9 cellular contexts compared by ENCODE assay signal in genomic region chr10:47261121-47261520, GRCh38. TPM values are rescaled to one million over a fixed set of nuclear protein-coding genes. Genes with fewer than 3 reads are reported as not detected.
DNase-seq lines count a peak whose midpoint lies in the region; ATAC-seq and TF ChIP-seq lines count a peak whose summit lies in the region.
"Had no signal": no experiment of that assay in that cellular context is flagged by ENCODE, and none has a peak within 500 bp of the region (broad histone marks: within the 10 kb centered on the region; RNA-seq: fewer than 3 reads in every experiment).

No MANE protein-coding gene starts in this region.

- no peak overlapping the region for H3K4me3 Mint-ChIP-seq in Calu3 (ENCODE audit: low read depth, unreplicated experiment)
- H3K4me3 Mint-ChIP-seq in endothelial cell (ENCODE audit: unreplicated experiment), result no peak overlapping the region

- H3K27ac Mint-ChIP-seq in Calu3 (ENCODE audit: unreplicated experiment) (no peak overlapping the region), endothelial cell (ENCODE audit: unreplicated experiment) (no peak overlapping the region)

- ATAC-seq in GM21723 (IDR thresholded peaks at IDR 0.05; ENCODE audit: unreplicated experiment), result peak; percentile 90

- H2AFZ ChIP-seq in MM.1S (ENCODE audit: low read length), result no peak overlapping the region

- TF ChIP-seq CTCF in GM13976 (IDR thresholded peaks at IDR 0.05; ENCODE audit: borderline replicate concordance, control extremely low read depth, extremely low read depth, insufficient read depth, missing control alignments) (no peak), MM.1S (IDR thresholded peaks at IDR 0.05; ENCODE audit: low read length) (no peak), Calu3 (IDR thresholded peaks at IDR 0.05; ENCODE audit: unreplicated experiment) (no peak), endothelial cell (IDR thresholded peaks at IDR 0.05; ENCODE audit: unreplicated experiment) (no peak)

- H3K9me3 ChIP-seq in MM.1S (replicated peaks; ENCODE audit: insufficient read depth, low read length), result no peaks in the 10 kb centered on the region
- H3K9me3 ChIP-seq: adrenal gland had no signal

- H3K27me3 Mint-ChIP-seq in Calu3 (ENCODE audit: unreplicated experiment) (peaks cover 73% of the 10 kb centered on the region), endothelial cell (ENCODE audit: unreplicated experiment) (peaks cover 4% of the 10 kb centered on the region)

- no peaks in the 10 kb centered on the region for H3K27me3 ChIP-seq in MM.1S (replicated peaks; ENCODE audit: insufficient read depth, low read length)
- H3K27me3 ChIP-seq: adrenal gland had no signal

- CTCF ChIA-PET in Calu3 (lab: Charles Lee), result no interaction called here

- no peak overlapping the region for H3K9ac ChIP-seq in MM.1S (ENCODE audit: low read length)

- H3K9me2 ChIP-seq in MM.1S (replicated peaks; ENCODE audit: insufficient read depth, low read length), result no peaks in the 10 kb centered on the region

- peaks cover 18% of the 10 kb centered on the region for H3K4me1 ChIP-seq in MM.1S (ENCODE audit: low read length)
- H3K4me1 ChIP-seq: adrenal gland had no signal

- no peak overlapping the region for H3K4me3 ChIP-seq in MM.1S (ENCODE audit: low read length)
- H3K4me3 ChIP-seq: adrenal gland had no signal

- H4K20me1 ChIP-seq in MM.1S (ENCODE audit: insufficient read depth, low read length), result no peaks in the 10 kb centered on the region

- H3F3A ChIP-seq in MM.1S (ENCODE audit: insufficient read depth, low read length), result no peaks in the 10 kb centered on the region; the same call in 1 of the 2 replicates

- H3K4me2 ChIP-seq in MM.1S (ENCODE audit: low read depth, low read length), result peak overlapping the region; percentile 22; the same call in 1 of the 2 replicates

- H3K27ac ChIP-seq in MM.1S (ENCODE audit: low read length), result no peak overlapping the region; the same call in 1 of the 2 replicates
- H3K27ac ChIP-seq: adrenal gland had no signal

- no TSS peak for BruUV-seq in Calu3 (replicated peaks; lab: Mats Ljungman, UMichigan)

- peak; percentile 67 for DNase-seq in GM13976 (ENCODE audit: low spot score)
- peak; percentile 85 for DNase-seq in MM.1S
- DNase-seq in cerebellar cortex (ENCODE audit: low spot score), result peak; percentile 28
- no peak for DNase-seq in Calu3
- no peak for DNase-seq in DMS114 treated with DMSO at 0.1 percent for 48 hours (lab: John Stamatoyannopoulos, UW; ENCODE audit: unreplicated experiment)
- DNase-seq in endothelial cell (ENCODE audit: low spot score), result no peak
- no peak for DNase-seq in H4 (ENCODE audit: low spot score)

- intact Hi-C loops in Calu3 (cut with micrococcal nuclease; ENCODE audit: unreplicated experiment), result no loop called here

- no peaks in the 10 kb centered on the region for H3K79me2 ChIP-seq in MM.1S (ENCODE audit: low read length)

- H3K36me3 Mint-ChIP-seq in Calu3 (ENCODE audit: insufficient read depth, unreplicated experiment) (no peaks in the 10 kb centered on the region), endothelial cell (ENCODE audit: low read depth, unreplicated experiment) (no peaks in the 10 kb centered on the region)

- no peaks in the 10 kb centered on the region for H3K36me3 ChIP-seq in MM.1S (replicated peaks; ENCODE audit: insufficient read depth, low read length)
- H3K36me3 ChIP-seq: adrenal gland had no signal

- H3K4me1 Mint-ChIP-seq in Calu3 (ENCODE audit: low read depth, unreplicated experiment), result no peaks in the 10 kb centered on the region
- H3K4me1 Mint-ChIP-seq in endothelial cell (ENCODE audit: unreplicated experiment), result no peaks in the 10 kb centered on the region

- H3K9me3 Mint-ChIP-seq in Calu3 (ENCODE audit: low read depth, unreplicated experiment) (peaks cover 5% of the 10 kb centered on the region), endothelial cell (ENCODE audit: unreplicated experiment) (no peaks in the 10 kb centered on the region)

- in situ Hi-C loops in GM13976 (cut with MboI; ENCODE audit: low sequenced_read_pairs, unreplicated experiment), result no loop called here

RNA-seq across cellular contexts. Expression of gene GDF10, which starts 38.9 kb away (rescaled TPM):
- total RNA-seq in Calu3 (2022), result not detected in 2 replicates
- total RNA-seq in endothelial cell (ENCODE audit: unreplicated experiment), result 0.74 TPM
- not detected in 2 replicates for total RNA-seq in H4 (2014; rRNA removed; shearing (Covaris generic))

Comparison
In these comparisons a context has a peak if more than half of its experiments do, and no peak if none do; other contexts are left out.
1. DNase-seq: peak in GM13976 (single experiment), MM.1S (single experiment) and cerebellar cortex (single experiment); none in Calu3 (single experiment), DMS114 treated with DMSO at 0.1 percent for 48 hours (single experiment), endothelial cell (single experiment) and H4 (single experiment).